Comparison of ENCODE assay signal across 11 cellular contexts in the genomic region with DNA sequence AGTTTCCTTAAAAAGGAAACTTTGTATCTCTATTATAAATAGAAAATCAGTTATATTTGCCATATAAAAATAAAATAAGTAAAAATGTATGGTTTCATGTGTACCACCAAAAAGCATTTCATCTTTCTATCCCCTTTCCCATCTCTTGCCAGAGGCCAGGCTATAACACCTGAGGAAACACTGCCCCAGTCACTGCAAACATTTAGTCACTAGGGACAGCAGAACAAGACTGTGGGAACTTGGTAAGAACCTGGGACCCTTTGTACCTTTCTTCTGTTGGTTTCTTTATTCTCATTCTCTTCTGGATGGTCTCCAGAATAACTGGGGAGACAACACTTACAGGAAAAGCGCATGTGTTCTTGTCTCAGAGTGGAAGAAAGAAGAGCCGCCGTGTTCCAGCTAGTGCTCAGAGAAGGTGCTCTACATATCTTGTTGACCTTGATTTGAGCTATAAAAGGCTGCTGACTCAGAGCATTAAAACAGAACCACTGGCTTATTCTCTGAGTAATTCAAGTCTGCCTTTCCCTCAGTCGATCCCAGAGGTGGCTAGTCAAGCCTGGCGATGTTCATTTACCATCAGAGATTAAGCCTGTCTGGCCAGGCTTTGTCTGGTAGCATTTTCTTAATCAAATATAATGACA.
DNase-seq lines count a peak whose midpoint lies in the region; ATAC-seq and TF ChIP-seq lines count a peak whose summit lies in the region.
"Had no signal": no experiment of that assay in that cellular context is flagged by ENCODE, and none has a peak within 500 bp of the region (broad histone marks: within the 10 kb centered on the region; RNA-seq: fewer than 3 reads in every experiment).

No MANE protein-coding gene starts in this region.

- no peak overlapping the region for H3K27ac Mint-ChIP-seq in T-helper 17 cell
- H3K27ac Mint-ChIP-seq: CD4-positive, alpha-beta memory T cell had no signal

- intact Hi-C loops in prostate gland (cut with DNase I) (loop anchor here (5.0 to 10.0 kb wide), 3 partner anchors 108 to 360 kb away; partner anchors contain the start of gene RBMS3), right lobe of liver (cut with DNase I) (no loop called here)

- H3K27me3 ChIP-seq in RWPE2 (ENCODE audit: insufficient read depth, poor library complexity, severe bottlenecking) = no peaks in the 10 kb centered on the region
- no peaks in the 10 kb centered on the region for H3K27me3 ChIP-seq in prostate gland (replicated peaks; ENCODE audit: insufficient read depth)
- H3K27me3 ChIP-seq in right lobe of liver = no peaks in the 10 kb centered on the region

- no peaks in the 10 kb centered on the region for H3K27me3 Mint-ChIP-seq in T-helper 17 cell
- H3K27me3 Mint-ChIP-seq: CD4-positive, alpha-beta memory T cell had no signal

- no peak overlapping the region for H3K4me3 ChIP-seq in RWPE2 (ENCODE audit: severe bottlenecking)
- H3K4me3 ChIP-seq in fibroblast of the aortic adventitia (ENCODE audit: low read depth, low read length) = no peak overlapping the region
- no peak overlapping the region for H3K4me3 ChIP-seq in prostate gland
- H3K4me3 ChIP-seq in right lobe of liver = no peak overlapping the region

- H3K36me3 Mint-ChIP-seq in T-helper 17 cell (ENCODE audit: low read depth) = no peaks in the 10 kb centered on the region
- H3K36me3 Mint-ChIP-seq: CD4-positive, alpha-beta memory T cell had no signal

- H3K27ac ChIP-seq in RWPE2 (ENCODE audit: poor library complexity, severe bottlenecking) (no peak overlapping the region), prostate gland (peak overlapping the region; percentile 43 to 50), right lobe of liver (no peak overlapping the region)

- no peak overlapping the region for H3K4me3 Mint-ChIP-seq in T-helper 17 cell
- H3K4me3 Mint-ChIP-seq: CD4-positive, alpha-beta memory T cell had no signal

- H3K36me3 ChIP-seq in RWPE2 (ENCODE audit: low read depth) = no peaks in the 10 kb centered on the region
- no peaks in the 10 kb centered on the region for H3K36me3 ChIP-seq in prostate gland
- H3K36me3 ChIP-seq in right lobe of liver = no peaks in the 10 kb centered on the region

- H3K9me3 ChIP-seq in RWPE2 (ENCODE audit: severe bottlenecking) (no peaks in the 10 kb centered on the region), prostate gland (no peaks in the 10 kb centered on the region), right lobe of liver (no peaks in the 10 kb centered on the region), T-helper 17 cell (ENCODE audit: control insufficient read depth, low read length, poor library complexity, severe bottlenecking) (no peaks in the 10 kb centered on the region)

- WGBS in prostate gland = 28% methylated on average over 5 of the region's 5 CpGs
- WGBS in right lobe of liver (ENCODE audit: insufficient coverage, low coverage, low lambda C conversion rate, missing lambda C conversion rate) = 77% methylated on average over 5 of the region's 5 CpGs

- no peaks in the 10 kb centered on the region for H3K4me1 Mint-ChIP-seq in T-helper 17 cell
- H3K4me1 Mint-ChIP-seq: CD4-positive, alpha-beta memory T cell had no signal

- ATAC-seq in RWPE2 (ENCODE audit: low read depth) (peak; percentile 94), GM18505 (IDR thresholded peaks at IDR 0.05; ENCODE audit: unreplicated experiment) (no peak), right lobe of liver (no peak), T-helper 17 cell (no peak)
- ATAC-seq: left lobe of liver had no signal

- H3K4me1 ChIP-seq in RWPE2 (ENCODE audit: insufficient read depth, poor library complexity, severe bottlenecking) = no peaks in the 10 kb centered on the region
- peaks cover 2% of the 10 kb centered on the region for H3K4me1 ChIP-seq in prostate gland (replicated peaks)
- H3K4me1 ChIP-seq in right lobe of liver = no peaks in the 10 kb centered on the region

- no peak for TF ChIP-seq CTCF in RWPE2 (IDR thresholded peaks at IDR 0.05; ENCODE audit: poor library complexity, severe bottlenecking)
- TF ChIP-seq CTCF in fibroblast of the aortic adventitia (IDR thresholded peaks at IDR 0.05; ENCODE audit: insufficient read depth, low read length) = no peak
- peak in 1 of 4 experiments; percentile 10 for TF ChIP-seq CTCF in prostate gland (IDR thresholded peaks at IDR 0.05)
- TF ChIP-seq CTCF in right lobe of liver (IDR thresholded peaks at IDR 0.05) = no peak

- DNase-seq in AG20443 (ENCODE audit: low spot score) = peak; percentile 24
- no peak for DNase-seq in RWPE2 (ENCODE audit: low spot score)
- peak; percentile 73 for DNase-seq in fibroblast of the aortic adventitia (ENCODE audit: low read depth)
- peak; percentile 71 for DNase-seq in prostate gland (ENCODE audit: low spot score)
- no peak for DNase-seq in SKM-1 treated with dmso at 0.1 percent for 144 hours (lab: John Stamatoyannopoulos, UW; ENCODE audit: unreplicated experiment)
- DNase-seq in right lobe of liver = no peak
- DNase-seq in T-helper 17 cell = no peak
- DNase-seq: activated CD4-positive, alpha-beta T cell treated with anti-CD3 and anti-CD28 coated beads for 48 hours; CD4-positive, alpha-beta memory T cell had no signal

- no peak for TF ChIP-seq POLR2A in prostate gland (IDR thresholded peaks at IDR 0.05)
- TF ChIP-seq POLR2A in GM18505 (IDR thresholded peaks at IDR 0.05; ENCODE audit: borderline replicate concordance, extremely low read depth, insufficient read depth, insufficient read length) = no peak
- no peak for TF ChIP-seq POLR2A in right lobe of liver (IDR thresholded peaks at IDR 0.05)

Comparison
In these comparisons a context has a peak if more than half of its experiments do, and no peak if none do; other contexts are left out.
1. DNase-seq: peak in AG20443 (single experiment), fibroblast of the aortic adventitia (single experiment) and prostate gland (single experiment); none in RWPE2 (single experiment), SKM-1 treated with dmso at 0.1 percent for 144 hours (single experiment), right lobe of liver (0 of 3) and T-helper 17 cell (0 of 3).
2. H3K27ac ChIP-seq: peak in prostate gland (2 of 2); none in RWPE2 (single experiment) and right lobe of liver (0 of 3).